ENCODE assay signal across 8 cellular contexts in genomic region chrX:3712080-3712869, GRCh38. TPM values are rescaled to one million over a fixed set of nuclear protein-coding genes. Genes with fewer than 3 reads are reported as not detected.
DNase-seq lines count a peak whose midpoint lies in the region; ATAC-seq and TF ChIP-seq lines count a peak whose summit lies in the region.

No MANE protein-coding gene starts in this region.

- H3K4me3 Mint-ChIP-seq in activated CD4-positive, alpha-beta T cell treated with anti-CD3 and anti-CD28 coated beads, Interleukin-2, amount 10 ng/mL, durations not matched to agents 24 days and 14 days, result peak overlapping the region; percentile 97
- peak overlapping the region; percentile 90 for H3K4me3 Mint-ChIP-seq in WTC11

- H3K27ac Mint-ChIP-seq in activated CD4-positive, alpha-beta T cell treated with anti-CD3 and anti-CD28 coated beads, Interleukin-2, amount 10 ng/mL, durations not matched to agents 24 days and 14 days, result peak overlapping the region; percentile 94
- no peak overlapping the region for H3K27ac Mint-ChIP-seq in WTC11

- peaks cover 20% of the 10 kb centered on the region for H3K36me3 Mint-ChIP-seq in activated CD4-positive, alpha-beta T cell treated with anti-CD3 and anti-CD28 coated beads, Interleukin-2, amount 10 ng/mL, durations not matched to agents 24 days and 14 days (ENCODE audit: low read depth)
- no peaks in the 10 kb centered on the region for H3K36me3 Mint-ChIP-seq in WTC11

- no peak for TF ChIP-seq POLR2A in esophagus squamous epithelium (IDR thresholded peaks at IDR 0.05)

- H3K27me3 Mint-ChIP-seq in activated CD4-positive, alpha-beta T cell treated with anti-CD3 and anti-CD28 coated beads, Interleukin-2, amount 10 ng/mL, durations not matched to agents 24 days and 14 days, result no peaks in the 10 kb centered on the region
- H3K27me3 Mint-ChIP-seq in WTC11 (ENCODE audit: low read depth), result peaks cover 7% of the 10 kb centered on the region; the same call in 1 of the 2 replicates

- no peaks in the 10 kb centered on the region for H3K9me3 ChIP-seq in esophagus squamous epithelium
- no peaks in the 10 kb centered on the region for H3K9me3 ChIP-seq in neutrophil

- DNase-seq in activated CD4-positive, alpha-beta T cell treated with anti-CD3 and anti-CD28 coated beads, Interleukin-2, amount 10 ng/mL, durations not matched to agents 24 days and 14 days, result peak; percentile 70
- DNase-seq in activated CD4-positive, alpha-beta T cell treated with anti-CD3 and anti-CD28 coated beads, Interleukin-2, amount 50 U/mL, for 1 hour, result no peak
- no peak for DNase-seq in WTC11 (ENCODE audit: low spot score)
- no peak for DNase-seq in esophagus squamous epithelium (lab: John Stamatoyannopoulos, UW)
- no peak for DNase-seq in HPDE6-E6E7 (ENCODE audit: extremely low spot score)
- no peak for DNase-seq in activated effector memory CD4-positive, alpha-beta T cell treated with Interleukin-2 at 50 U/mL for 16 hours

- POLR2A ChIA-PET in WTC11 (lab: Charles Lee), result no interaction called here

- 7% methylated on average over 6 of the region's 38 CpGs for WGBS in esophagus squamous epithelium, 2 donors

- intact Hi-C loops in activated CD4-positive, alpha-beta T cell treated with anti-CD3 and anti-CD28 coated beads, Interleukin-2, amount 10 ng/mL, durations not matched to agents 24 days and 14 days (cut with micrococcal nuclease), result loop anchor here (2.0 to 5.0 kb wide), 3 partner anchors 27 to 1005 kb away; no protein-coding TSS in a partner anchor
- intact Hi-C loops in esophagus squamous epithelium (cut with DNase I), result no loop called here

- peaks cover 0 to 31% (median 13%) of the 10 kb centered on the region in 3 donors for H3K4me1 ChIP-seq in esophagus squamous epithelium
- H3K4me1 ChIP-seq in neutrophil (ENCODE audit: control insufficient read depth in 1 of 2, insufficient read depth in 1 of 2, low read depth in 1 of 2, low read length in 1 of 2), result peaks cover 7 to 15% of the 10 kb centered on the region in 2 experiments

- CTCF ChIA-PET in WTC11 (lab: Charles Lee), result no interaction called here

- no peaks in the 10 kb centered on the region for H3K36me3 ChIP-seq in esophagus squamous epithelium
- no peaks in the 10 kb centered on the region for H3K36me3 ChIP-seq in neutrophil

- H3K4me1 Mint-ChIP-seq in activated CD4-positive, alpha-beta T cell treated with anti-CD3 and anti-CD28 coated beads, Interleukin-2, amount 10 ng/mL, durations not matched to agents 24 days and 14 days, result peaks cover 16% of the 10 kb centered on the region
- peaks cover 25% of the 10 kb centered on the region for H3K4me1 Mint-ChIP-seq in WTC11

- peak overlapping the region; percentile 69 to 95 (median 80) for H3K4me3 ChIP-seq in esophagus squamous epithelium
- peak overlapping the region; percentile 60 to 64 for H3K4me3 ChIP-seq in neutrophil (ENCODE audit: low read depth in 1 of 2, low read length in 1 of 2)

- TF ChIP-seq CTCF in WTC11 (IDR thresholded peaks at IDR 0.05) (no peak), esophagus squamous epithelium (IDR thresholded peaks at IDR 0.05) (no peak), neutrophil (IDR thresholded peaks at IDR 0.05) (no peak)

- no peaks in the 10 kb centered on the region for H3K27me3 ChIP-seq in esophagus squamous epithelium
- H3K27me3 ChIP-seq in neutrophil, result peaks cover 13% of the 10 kb centered on the region

- ATAC-seq in HG03095 (IDR thresholded peaks at IDR 0.05; ENCODE audit: unreplicated experiment) (peak; percentile 16), WTC11 (no peak)

- peak overlapping the region; percentile 89 to 92 (median 91) for H3K27ac ChIP-seq in esophagus squamous epithelium
- H3K27ac ChIP-seq in neutrophil, result no peak overlapping the region

- no peaks in the 10 kb centered on the region for H3K9me3 Mint-ChIP-seq in activated CD4-positive, alpha-beta T cell treated with anti-CD3 and anti-CD28 coated beads, Interleukin-2, amount 10 ng/mL, durations not matched to agents 24 days and 14 days
- H3K9me3 Mint-ChIP-seq in WTC11, result no peaks in the 10 kb centered on the region

TF ChIP-seq in WTC11, 78 proteins besides CTCF, POLR2A, EP300 and RAD21:
- TF ChIP-seq GTF2I (CRISPR knock-in tag; conservative IDR thresholded peaks at IDR 0.05) (no peak), MAX (CRISPR knock-in tag; IDR thresholded peaks at IDR 0.05) (peak; percentile 59), GABPB1 (CRISPR knock-in tag; IDR thresholded peaks at IDR 0.05) (no peak)

RNA-seq across cellular contexts. Expression of gene PRKX, which starts 1.2 kb away (rescaled TPM):
- total RNA-seq in activated CD4-positive, alpha-beta T cell treated with anti-CD3 and anti-CD28 coated beads, Interleukin-2, amount 10 ng/mL, durations not matched to agents 24 days and 14 days, result 61.3 and 62.3 TPM in 2 replicates
- total RNA-seq in WTC11 (2021) (53.8 to 66.6 TPM (median 61.2 TPM) in 3 replicates), esophagus squamous epithelium (10 to 100 TPM; 27.8 to 56.0 (median 34.5) TPM)
